9 cellular contexts compared by ENCODE assay signal in the genomic region with DNA sequence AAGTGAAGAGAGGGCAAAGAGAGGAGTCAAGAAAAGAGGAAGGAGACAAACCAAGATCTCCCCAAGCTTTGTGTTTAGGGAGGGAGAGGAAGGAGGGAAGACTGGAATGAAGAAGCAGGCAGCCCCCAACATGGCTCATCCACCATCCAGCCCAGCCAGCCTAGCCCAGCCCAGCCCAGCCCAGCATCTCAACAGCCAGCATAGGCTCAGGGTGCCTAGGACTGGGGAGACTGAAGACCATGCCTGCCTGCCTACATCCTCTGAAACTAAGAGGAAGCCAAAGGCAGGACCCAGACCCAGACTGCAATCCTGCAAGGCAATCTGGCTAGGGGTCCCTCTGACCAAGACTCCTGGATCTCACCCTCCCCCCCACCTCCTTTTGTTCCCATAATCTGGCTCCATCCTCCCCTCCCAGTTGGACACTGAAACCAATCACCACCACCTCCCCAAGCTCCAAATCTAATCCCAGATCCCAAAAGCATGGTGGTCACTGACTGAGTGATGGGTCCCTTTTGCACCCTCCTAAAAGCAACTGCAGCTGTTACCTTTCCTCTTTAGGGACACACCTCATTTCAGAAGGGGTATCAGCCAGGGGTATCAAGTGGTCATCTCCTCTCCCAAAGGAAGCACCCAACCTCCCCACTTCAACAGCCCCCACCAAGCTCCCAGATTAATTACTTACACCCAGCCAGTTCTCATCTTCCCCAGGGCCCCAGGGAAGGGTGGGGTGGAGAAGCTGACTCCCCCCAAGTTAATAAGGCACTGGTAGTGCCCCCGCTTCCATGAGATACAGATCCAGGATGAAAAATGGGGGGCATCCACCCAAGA. TPM values are rescaled to one million over a fixed set of nuclear protein-coding genes. Genes with fewer than 3 reads are reported as not detected.
A peak's percentile ranks its signal among the peaks of the same experiment; 100 is the strongest.
DNase-seq lines count a peak whose midpoint lies in the region; ATAC-seq lines count a peak whose summit lies in the region.
"Had no signal": no experiment of that assay in that cellular context is flagged by ENCODE, and none has a peak within 500 bp of the region (broad histone marks: within the 10 kb centered on the region; RNA-seq: fewer than 3 reads in every experiment).

No MANE protein-coding gene starts in this region.

- H3K9me3 ChIP-seq in iPS-18c (ENCODE audit: control insufficient read depth, insufficient read depth, low read length) (no peaks in the 10 kb centered on the region), stomach smooth muscle (ENCODE audit: control insufficient read depth in 2 of 2, low read length in 2 of 2) (no peaks in the 10 kb centered on the region)

- H3K4me3 ChIP-seq in iPS-18c (ENCODE audit: insufficient read depth, low read depth, low read length), result peak overlapping the region; percentile 77
- H3K4me3 ChIP-seq in stomach smooth muscle (ENCODE audit: low read length in 2 of 2), result peak overlapping the region; percentile 65 to 92

- CTCF ChIA-PET in activated CD8-positive, alpha-beta T cell treated with anti-CD3 and anti-CD28 coated beads, Interleukin-2, amount 10 ng/mL, durations not matched to agents 7 days and 5 days (lab: Charles Lee), result interaction anchor here (1.2 to 2.6 kb wide), 9 partner anchors 8 to 228 kb away, joined by 3 to 20 read pairs (median 7); partner anchors contain the start of gene GRN

- peak overlapping the region; percentile 83 for H3K27ac Mint-ChIP-seq in activated CD8-positive, alpha-beta T cell treated with anti-CD3 and anti-CD28 coated beads, Interleukin-2, amount 10 ng/mL, durations not matched to agents 7 days and 5 days

- no peaks in the 10 kb centered on the region for H3K9me3 Mint-ChIP-seq in activated CD8-positive, alpha-beta T cell treated with anti-CD3 and anti-CD28 coated beads, Interleukin-2, amount 10 ng/mL, durations not matched to agents 7 days and 5 days (ENCODE audit: insufficient read depth)

- H3K27me3 ChIP-seq in stomach smooth muscle (ENCODE audit: control insufficient read depth in 1 of 2, insufficient read depth in 2 of 2, low read length in 2 of 2), result no peaks in the 10 kb centered on the region

- POLR2A ChIA-PET in activated CD8-positive, alpha-beta T cell treated with anti-CD3 and anti-CD28 coated beads, Interleukin-2, amount 10 ng/mL, durations not matched to agents 7 days and 5 days (lab: Charles Lee), result interaction anchor here (1.0 to 4.2 kb wide), 7 partner anchors 10 to 94 kb away, joined by 3 to 33 read pairs (median 4); partner anchors contain the start of genes LSM12 and TMUB2

- DNase-seq in NCI-H82 (lab: John Stamatoyannopoulos, UW) (peak; percentile 44), NCI-H82 treated with DMSO at 0.1 percent for 48 hours (lab: John Stamatoyannopoulos, UW; ENCODE audit: unreplicated experiment) (no peak), ureter (ENCODE audit: low spot score) (no peak), HPDE6-E6E7 (ENCODE audit: extremely low spot score) (no peak)
- no peak for DNase-seq in activated CD8-positive, alpha-beta T cell treated with anti-CD3 and anti-CD28 coated beads, Interleukin-2, amount 10 ng/mL, durations not matched to agents 7 days and 5 days
- DNase-seq in stimulated activated CD4-positive, alpha-beta T cell treated with anti-CD3 and anti-CD28 coated beads, Interleukin-1b, Interleukin-23, amount 100 ng/mL, for 48 hours, result no peak

- peak overlapping the region; percentile 18 for H3K27ac ChIP-seq in stomach smooth muscle (ENCODE audit: low read length)

- H3K27me3 Mint-ChIP-seq in activated CD8-positive, alpha-beta T cell treated with anti-CD3 and anti-CD28 coated beads, Interleukin-2, amount 10 ng/mL, durations not matched to agents 7 days and 5 days (ENCODE audit: low read depth), result peaks cover 5% of the 10 kb centered on the region

- H3K4me3 Mint-ChIP-seq in activated CD8-positive, alpha-beta T cell treated with anti-CD3 and anti-CD28 coated beads, Interleukin-2, amount 10 ng/mL, durations not matched to agents 7 days and 5 days, result peak overlapping the region; percentile 80

- peak overlapping the region; percentile 50 to 76 for H3K9ac ChIP-seq in stomach smooth muscle (ENCODE audit: low read length in 2 of 2)

- no peak for ATAC-seq in activated CD8-positive, alpha-beta T cell treated with anti-CD3 and anti-CD28 coated beads, Interleukin-2, amount 10 ng/mL, durations not matched to agents 7 days and 5 days

- H3K4me1 Mint-ChIP-seq in activated CD8-positive, alpha-beta T cell treated with anti-CD3 and anti-CD28 coated beads, Interleukin-2, amount 10 ng/mL, durations not matched to agents 7 days and 5 days (ENCODE audit: low read depth), result peaks cover 16% of the 10 kb centered on the region

- no peaks in the 10 kb centered on the region for H3K36me3 Mint-ChIP-seq in activated CD8-positive, alpha-beta T cell treated with anti-CD3 and anti-CD28 coated beads, Interleukin-2, amount 10 ng/mL, durations not matched to agents 7 days and 5 days (ENCODE audit: low read depth)

- peaks cover 49% of the 10 kb centered on the region for H3K4me1 ChIP-seq in stomach smooth muscle (ENCODE audit: control insufficient read depth, insufficient read depth, low read length)

- H3K36me3 ChIP-seq in stomach smooth muscle (ENCODE audit: control insufficient read depth in 2 of 2, insufficient read depth in 2 of 2, low read length in 2 of 2), result peaks cover under 1 to 2% of the 10 kb centered on the region in 2 donors

RNA-seq across cellular contexts. Expression of gene HDAC5, which starts 1.2 kb away (rescaled TPM):
- 10 to 100 TPM; 24.0 to 24.9 TPM for total RNA-seq in activated CD8-positive, alpha-beta T cell treated with anti-CD3 and anti-CD28 coated beads, Interleukin-2, amount 10 ng/mL, durations not matched to agents 7 days and 5 days
- total RNA-seq in ureter, result 36.3 TPM

RNA-seq across cellular contexts. Expression of gene HROB, which starts 19.5 kb away (rescaled TPM):
- 10 to 100 TPM; 16.4 to 18.0 TPM for total RNA-seq in activated CD8-positive, alpha-beta T cell treated with anti-CD3 and anti-CD28 coated beads, Interleukin-2, amount 10 ng/mL, durations not matched to agents 7 days and 5 days
- 1.3 TPM for total RNA-seq in ureter

RNA-seq across cellular contexts. Expression of gene ASB16, which starts 48.3 kb away (rescaled TPM):
- under 1 TPM; 0.26 to 0.42 TPM for total RNA-seq in activated CD8-positive, alpha-beta T cell treated with anti-CD3 and anti-CD28 coated beads, Interleukin-2, amount 10 ng/mL, durations not matched to agents 7 days and 5 days
- total RNA-seq in ureter, result 0.36 TPM
- total RNA-seq: A172 had no signal

RNA-seq across cellular contexts. Expression of gene G6PC3, which starts 51.7 kb away (rescaled TPM):
- 10 to 100 TPM; 19.3 to 19.7 TPM for total RNA-seq in activated CD8-positive, alpha-beta T cell treated with anti-CD3 and anti-CD28 coated beads, Interleukin-2, amount 10 ng/mL, durations not matched to agents 7 days and 5 days
- total RNA-seq in ureter, result 76.2 TPM

RNA-seq across cellular contexts. Expression of gene LSM12, which starts 55.7 kb away (rescaled TPM):
- 10 to 100 TPM; 61.9 to 62.5 TPM for total RNA-seq in activated CD8-positive, alpha-beta T cell treated with anti-CD3 and anti-CD28 coated beads, Interleukin-2, amount 10 ng/mL, durations not matched to agents 7 days and 5 days
- 62.5 TPM for total RNA-seq in ureter
